ENCODE assay signal across 21 cellular contexts in the genomic region with DNA sequence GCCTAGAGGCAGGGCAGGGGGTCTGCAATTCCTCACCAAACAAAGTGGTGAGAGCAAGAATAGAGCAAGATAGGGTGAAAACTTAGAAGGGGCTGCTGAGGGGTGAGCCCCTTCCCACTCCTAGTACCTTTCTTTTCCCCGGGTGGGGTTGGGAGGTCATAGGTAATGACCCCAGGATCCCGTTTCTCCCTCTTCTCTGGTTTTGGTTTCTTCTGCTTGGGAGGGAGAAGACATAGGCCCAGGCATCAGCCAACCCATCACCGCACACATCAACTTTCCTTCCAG. TPM values are rescaled to one million over a fixed set of nuclear protein-coding genes. Genes with fewer than 3 reads are reported as not detected.
DNase-seq lines count a peak whose midpoint lies in the region; ATAC-seq and TF ChIP-seq lines count a peak whose summit lies in the region.
"Had no signal": no experiment of that assay in that cellular context is flagged by ENCODE, and none has a peak within 500 bp of the region (broad histone marks: within the 10 kb centered on the region; RNA-seq: fewer than 3 reads in every experiment).

No MANE protein-coding gene starts in this region.

- H3K4me1 Mint-ChIP-seq in activated T-cell treated with anti-CD3 and anti-CD28 coated beads, Interleukin-2, amount 50 U/mL, for 24 hours (ENCODE audit: low read depth) = peaks cover 41% of the 10 kb centered on the region
- peaks cover 25% of the 10 kb centered on the region for H3K4me1 Mint-ChIP-seq in chondrocyte (ENCODE audit: low read depth)
- H3K4me1 Mint-ChIP-seq in stimulated activated memory B cell treated with anti-CD40 and anti-IgM and Interleukin-4, amounts not matched to agents 10 μg/mL and 1 μg/mL and 100 μg/mL, for 72 hours = peaks cover 59% of the 10 kb centered on the region

- H3K9me3 Mint-ChIP-seq in activated T-cell treated with anti-CD3 and anti-CD28 coated beads, Interleukin-2, amount 50 U/mL, for 24 hours = no peaks in the 10 kb centered on the region
- H3K9me3 Mint-ChIP-seq in chondrocyte (ENCODE audit: low read depth) = no peaks in the 10 kb centered on the region
- H3K9me3 Mint-ChIP-seq in stimulated activated memory B cell treated with anti-CD40 and anti-IgM and Interleukin-4, amounts not matched to agents 10 μg/mL and 1 μg/mL and 100 μg/mL, for 72 hours = no peaks in the 10 kb centered on the region
- H3K9me3 Mint-ChIP-seq: activated naive CD8-positive, alpha-beta T cell treated with anti-CD3 and anti-CD28 coated beads for 36 hours; H9; mesothelial cell of epicardium; naive B cell; stimulated activated naive CD8-positive, alpha-beta T cell treated with anti-CD3 and anti-CD28 coated beads, Interleukin-15, amount 100 ng/mL, for 72 hours had no signal

- no peaks in the 10 kb centered on the region for H3K9me2 ChIP-seq in PC-9 (ENCODE audit: insufficient read depth)

- ATAC-seq in stimulated activated memory B cell treated with anti-CD40 and anti-IgM and Interleukin-4, amounts not matched to agents 10 μg/mL and 1 μg/mL and 100 μg/mL, for 72 hours = no peak
- ATAC-seq in GM18498 (IDR thresholded peaks at IDR 0.05; ENCODE audit: unreplicated experiment) = no peak
- ATAC-seq: stimulated activated naive CD8-positive, alpha-beta T cell treated with anti-CD3 and anti-CD28 coated beads, Interleukin-15, amount 100 ng/mL, for 72 hours had no signal

- H3K36me3 ChIP-seq in PC-9 (ENCODE audit: low read depth) = peaks cover 15% of the 10 kb centered on the region

- TF ChIP-seq CTCF in PC-9 (conservative IDR thresholded peaks at IDR 0.05) (no peak), chondrocyte (IDR thresholded peaks at IDR 0.05) (no peak)

- H3K4me2 ChIP-seq in PC-9 = peak overlapping the region; percentile 96

- H4K20me1 ChIP-seq in PC-9 (ENCODE audit: insufficient read depth) = no peaks in the 10 kb centered on the region; the same call in 1 of the 2 replicates

- no peaks in the 10 kb centered on the region for H3K9me3 ChIP-seq in PC-9 (ENCODE audit: insufficient read depth, low read depth)
- H3K9me3 ChIP-seq: left ventricle myocardium inferior, MG63 had no signal

- H3K79me2 ChIP-seq in PC-9 (ENCODE audit: low read depth) = peaks cover 52% of the 10 kb centered on the region

- no peak overlapping the region for H3K4me3 Mint-ChIP-seq in activated T-cell treated with anti-CD3 and anti-CD28 coated beads, Interleukin-2, amount 50 U/mL, for 24 hours
- H3K4me3 Mint-ChIP-seq in chondrocyte (ENCODE audit: unreplicated experiment) = no peak overlapping the region
- H3K4me3 Mint-ChIP-seq in stimulated activated memory B cell treated with anti-CD40 and anti-IgM and Interleukin-4, amounts not matched to agents 10 μg/mL and 1 μg/mL and 100 μg/mL, for 72 hours = no peak overlapping the region
- H3K4me3 Mint-ChIP-seq: mesothelial cell of epicardium had no signal

- peak overlapping the region; percentile 78 for H3K27ac ChIP-seq in PC-9
- H3K27ac ChIP-seq: left ventricle myocardium inferior had no signal

- peak overlapping the region; percentile 86 for H3K4me3 ChIP-seq in PC-9
- H3K4me3 ChIP-seq: dorsolateral prefrontal cortex, left ventricle myocardium inferior, MG63 had no signal

- peaks cover 74% of the 10 kb centered on the region for H3K36me3 Mint-ChIP-seq in activated T-cell treated with anti-CD3 and anti-CD28 coated beads, Interleukin-2, amount 50 U/mL, for 24 hours (ENCODE audit: low read depth)
- peaks cover 11% of the 10 kb centered on the region for H3K36me3 Mint-ChIP-seq in chondrocyte (ENCODE audit: low read depth)
- peaks cover 33% of the 10 kb centered on the region for H3K36me3 Mint-ChIP-seq in stimulated activated memory B cell treated with anti-CD40 and anti-IgM and Interleukin-4, amounts not matched to agents 10 μg/mL and 1 μg/mL and 100 μg/mL, for 72 hours

- H3K27me3 ChIP-seq in PC-9 (ENCODE audit: insufficient read depth, low read depth) = no peaks in the 10 kb centered on the region
- H3K27me3 ChIP-seq: dorsolateral prefrontal cortex, MG63 had no signal

- H3K27ac Mint-ChIP-seq in activated T-cell treated with anti-CD3 and anti-CD28 coated beads, Interleukin-2, amount 50 U/mL, for 24 hours = peak overlapping the region; percentile 60
- H3K27ac Mint-ChIP-seq in chondrocyte (ENCODE audit: unreplicated experiment) = peak overlapping the region; percentile 27
- peak overlapping the region; percentile 96 for H3K27ac Mint-ChIP-seq in stimulated activated memory B cell treated with anti-CD40 and anti-IgM and Interleukin-4, amounts not matched to agents 10 μg/mL and 1 μg/mL and 100 μg/mL, for 72 hours
- H3K27ac Mint-ChIP-seq: activated naive CD8-positive, alpha-beta T cell treated with anti-CD3 and anti-CD28 coated beads for 36 hours; mesothelial cell of epicardium had no signal

- H3K4me1 ChIP-seq in PC-9 (replicated peaks; ENCODE audit: insufficient read depth) = peaks cover 28% of the 10 kb centered on the region

- H3F3A ChIP-seq in PC-9 (ENCODE audit: insufficient read depth, low read depth) = peaks cover 56% of the 10 kb centered on the region

- BruUV-seq in PC-9 (replicated peaks; lab: Mats Ljungman, UMichigan) = no TSS peak

- CTCF ChIA-PET in PC-9 (lab: Charles Lee) = no interaction called here

- no peaks in the 10 kb centered on the region for H3K27me3 Mint-ChIP-seq in activated T-cell treated with anti-CD3 and anti-CD28 coated beads, Interleukin-2, amount 50 U/mL, for 24 hours
- no peaks in the 10 kb centered on the region for H3K27me3 Mint-ChIP-seq in chondrocyte (ENCODE audit: low read depth)
- H3K27me3 Mint-ChIP-seq in stimulated activated memory B cell treated with anti-CD40 and anti-IgM and Interleukin-4, amounts not matched to agents 10 μg/mL and 1 μg/mL and 100 μg/mL, for 72 hours = no peaks in the 10 kb centered on the region
- H3K27me3 Mint-ChIP-seq: activated naive CD8-positive, alpha-beta T cell treated with anti-CD3 and anti-CD28 coated beads for 36 hours; naive B cell; stimulated activated naive CD8-positive, alpha-beta T cell treated with anti-CD3 and anti-CD28 coated beads, Interleukin-15, amount 100 ng/mL, for 72 hours had no signal

- POLR2A ChIA-PET in PC-9 (lab: Charles Lee; ENCODE audit: unreplicated experiment) = interaction anchor here (0.6 to 0.7 kb wide), 2 partner anchors 45 to 994 kb away, joined by 4 to 6 read pairs; no protein-coding TSS in a partner anchor

- intact Hi-C loops in PC-9 (cut with micrococcal nuclease; ENCODE audit: unreplicated experiment) = loop anchor here (1.0 to 2.0 kb wide), 3 partner anchors 38 to 71 kb away; partner anchors contain the start of gene NEU1

- H2AFZ ChIP-seq in PC-9 = no peak overlapping the region

- no peak for DNase-seq in activated T-cell treated with anti-CD3 and anti-CD28 coated beads, Interleukin-2, amount 50 U/mL, for 24 hours
- no peak for DNase-seq in activated T-cell treated with anti-CD3 and anti-CD28 coated beads, Interleukin-2, amount 50 U/mL, for 1 hour
- no peak for DNase-seq in PC-9
- DNase-seq in chondrocyte (ENCODE audit: low spot score) = no peak
- no peak for DNase-seq in NK-92 treated with Interleukin-12 subunit alpha and Interleukin-12 subunit beta, amount 100 ng/mL, for 24 hours (lab: John Stamatoyannopoulos, UW)
- no peak for DNase-seq in DMS114 treated with DMSO at 0.1 percent for 48 hours (lab: John Stamatoyannopoulos, UW; ENCODE audit: unreplicated experiment)
- DNase-seq: activated CD8-positive, alpha-beta memory T cell treated with anti-CD3 and anti-CD28 coated beads, Interleukin-2, amount 50 U/mL, for 48 hours; activated naive CD8-positive, alpha-beta T cell treated with anti-CD3 and anti-CD28 coated beads for 36 hours; cerebellar nuclear complex; left ventricle myocardium inferior; MG63; NCI-H2107; occipital lobe; stimulated activated naive CD8-positive, alpha-beta T cell treated with anti-CD3 and anti-CD28 coated beads, Interleukin-15, amount 100 ng/mL, for 72 hours; T1000 had no signal

RNA-seq across cellular contexts. Expression of gene VARS1, which starts 3.5 kb away (rescaled TPM):
- total RNA-seq in PC-9 (2021) (99.6 and 124 TPM in 2 replicates), chondrocyte (71.1 to 101 TPM (median 71.9 TPM) in 3 replicates)

RNA-seq across cellular contexts. Expression of gene LSM2, which starts 14.7 kb away (rescaled TPM):
- total RNA-seq in PC-9 (2021) = 67.5 and 74.3 TPM in 2 replicates
- total RNA-seq in chondrocyte = 35.0 to 42.5 TPM (median 35.7 TPM) in 3 replicates

RNA-seq across cellular contexts. Expression of gene VWA7, which starts 14.9 kb away (rescaled TPM):
- total RNA-seq in PC-9 (2021) (6.0 and 9.6 TPM in 2 replicates), chondrocyte (0.15 to 0.62 TPM (median 0.17 TPM) in 3 replicates)

RNA-seq across cellular contexts. Expression of gene HSPA1L, which starts 23.1 kb away (rescaled TPM):
- 2.3 and 2.6 TPM in 2 replicates for total RNA-seq in PC-9 (2021)
- total RNA-seq in chondrocyte = 0.89 to 1.5 TPM (median 1.00 TPM) in 3 replicates

RNA-seq across cellular contexts. Expression of gene HSPA1A, which starts 23.3 kb away (rescaled TPM):
- total RNA-seq in PC-9 (2021) = 378 and 385 TPM in 2 replicates
- 23.0 to 46.3 TPM (median 46.2 TPM) in 3 replicates for total RNA-seq in chondrocyte

Comparison
In these comparisons a context has a peak if more than half of its experiments do, and no peak if none do; other contexts are left out.
1. H3K27ac Mint-ChIP-seq: peak in every context shown above with its lines; median percentile 96 in stimulated activated memory B cell treated with anti-CD40 and anti-IgM and Interleukin-4, amounts not matched to agents 10 μg/mL and 1 μg/mL and 100 μg/mL, for 72 hours; 60 in activated T-cell treated with anti-CD3 and anti-CD28 coated beads, Interleukin-2, amount 50 U/mL, for 24 hours; 27 in chondrocyte.